In the genomic region with DNA sequence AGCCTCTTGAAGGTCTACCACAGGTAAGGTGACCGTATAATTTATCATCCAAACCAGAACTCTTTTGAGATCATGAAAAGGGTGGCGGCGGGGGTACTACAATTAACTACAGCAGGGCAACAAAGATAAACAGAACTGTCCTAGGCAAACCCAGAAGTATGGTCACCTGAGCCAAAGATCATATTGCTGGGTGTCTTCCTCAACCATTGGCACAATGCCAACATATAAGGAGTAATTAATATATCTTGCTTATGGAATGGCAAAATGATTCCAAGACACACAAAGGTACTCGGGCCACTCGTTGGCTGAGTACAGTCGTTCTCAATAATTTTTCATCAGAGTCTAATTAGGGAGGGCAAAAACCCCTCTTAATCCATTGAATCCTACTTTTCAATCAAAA, we compare ENCODE assay signal across 28 cellular contexts.
"Had no signal": no experiment of that assay in that cellular context is flagged by ENCODE, and none has a peak within 500 bp of the region (broad histone marks: within the 10 kb centered on the region; RNA-seq: fewer than 3 reads in every experiment).

No MANE protein-coding gene starts in this region.

- H3K9me3 ChIP-seq: esophagus muscularis mucosa, esophagus squamous epithelium, gastrocnemius medialis, gastroesophageal sphincter, heart left ventricle, heart right ventricle had no signal

- FAIRE-seq: endometrium, endothelial cell of umbilical vein, frontal cortex had no signal

- H3K27ac ChIP-seq: coronary artery, dorsolateral prefrontal cortex, epithelial cell of prostate, esophagus muscularis mucosa, esophagus squamous epithelium, foreskin keratinocyte, gastrocnemius medialis, gastroesophageal sphincter, heart left ventricle, heart right ventricle, hepatocyte had no signal

- DNase-seq: cortex of kidney; dermis blood vessel endothelial cell; dorsolateral prefrontal cortex; effector CD4-positive, alpha-beta T cell; effector CD8-positive, alpha-beta T cell; effector memory CD4-positive, alpha-beta T cell; effector memory CD8-positive, alpha-beta T cell; endodermal cell; erythroblast; esophagus squamous epithelium; foreskin fibroblast; foreskin keratinocyte; foreskin melanocyte; gastrocnemius medialis; glutamatergic neuron; head of caudate nucleus; heart left ventricle; heart right ventricle; hippocampal formation had no signal

- H2AFZ ChIP-seq: hepatocyte had no signal

- H3K4me1 ChIP-seq: esophagus muscularis mucosa, esophagus squamous epithelium, foreskin keratinocyte, gastrocnemius medialis, gastroesophageal sphincter had no signal

- H3K4me3 ChIP-seq: coronary artery, dorsolateral prefrontal cortex, esophagus muscularis mucosa, esophagus squamous epithelium, gastrocnemius medialis, gastroesophageal sphincter, heart left ventricle, heart right ventricle, hepatocyte had no signal

- H3K4me2 ChIP-seq: hepatocyte had no signal

- H3K79me2 ChIP-seq: hepatocyte had no signal

- H3K36me3 ChIP-seq: esophagus muscularis mucosa, esophagus squamous epithelium, gastrocnemius medialis, gastroesophageal sphincter, heart left ventricle, heart right ventricle had no signal

- H3K27me3 ChIP-seq: dorsolateral prefrontal cortex, esophagus muscularis mucosa, esophagus squamous epithelium, foreskin keratinocyte, gastrocnemius medialis, gastroesophageal sphincter, heart left ventricle, heart right ventricle, hepatocyte had no signal

- ATAC-seq: effector memory CD8-positive, alpha-beta T cell; esophagus mucosa; foreskin keratinocyte; gastrocnemius medialis; gastroesophageal sphincter; heart left ventricle; heart right ventricle had no signal
